Comparison of ENCODE assay signal across 20 cellular contexts in genomic region chr11:10588904-10589303, GRCh38. TPM values are rescaled to one million over a fixed set of nuclear protein-coding genes. Genes with fewer than 3 reads are reported as not detected.
DNase-seq lines count a peak whose midpoint lies in the region; ATAC-seq and TF ChIP-seq lines count a peak whose summit lies in the region.
"Had no signal": no experiment of that assay in that cellular context is flagged by ENCODE, and none has a peak within 500 bp of the region (broad histone marks: within the 10 kb centered on the region; RNA-seq: fewer than 3 reads in every experiment).

No MANE protein-coding gene starts in this region.

- H4K91ac ChIP-seq in trophoblast cell (ENCODE audit: low read depth, low read length), result no peak overlapping the region

- peak overlapping the region; percentile 37 for H3K27ac ChIP-seq in PC-3 (ENCODE audit: low read length)
- H3K27ac ChIP-seq in esophagus muscularis mucosa (replicated peaks in 1 of 4), result peak overlapping the region; percentile 72 to 84 (median 80)
- peak overlapping the region; percentile 20 for H3K27ac ChIP-seq in trophoblast cell (ENCODE audit: low read depth, low read length)
- H3K27ac ChIP-seq: HL-60, KMS-11 had no signal

- H2BK5ac ChIP-seq in trophoblast cell (ENCODE audit: low read depth, low read length, poor library complexity), result no peak overlapping the region

- H3K23ac ChIP-seq in trophoblast cell (ENCODE audit: low read length), result no peak overlapping the region

- H3K9ac ChIP-seq in PC-3 (ENCODE audit: low read length) (no peak overlapping the region), trophoblast cell (ENCODE audit: low read length) (no peak overlapping the region)
- H3K9ac ChIP-seq: KMS-11 had no signal

- no peak overlapping the region for H4K8ac ChIP-seq in trophoblast cell (ENCODE audit: low read depth, low read length)

- CTCF ChIA-PET in PC-3 (lab: Charles Lee), result no interaction called here

- no peak for TF ChIP-seq POLR2A in esophagus muscularis mucosa (IDR thresholded peaks at IDR 0.05; ENCODE audit: low read depth)

- H2AFZ ChIP-seq in PC-3 (ENCODE audit: low read length), result no peak overlapping the region
- no peak overlapping the region for H2AFZ ChIP-seq in trophoblast cell (ENCODE audit: insufficient read depth, low read length, poor library complexity)

- no peaks in the 10 kb centered on the region for H3K79me2 ChIP-seq in PC-3 (ENCODE audit: low read length)
- H3K79me2 ChIP-seq in trophoblast cell (ENCODE audit: control insufficient read depth, insufficient read depth, low read length, poor library complexity), result no peaks in the 10 kb centered on the region

- peak; percentile 34 for ATAC-seq in PC-3
- no peak for ATAC-seq in GM21528 (IDR thresholded peaks at IDR 0.05; ENCODE audit: low FRiP score, unreplicated experiment)
- no peak for ATAC-seq in GM21717 (IDR thresholded peaks at IDR 0.05; ENCODE audit: unreplicated experiment)
- ATAC-seq: Panc1, WTC11 had no signal

- TF ChIP-seq CTCF in PC-3 (conservative IDR thresholded peaks at IDR 0.05; ENCODE audit: low read depth, low read length), result no peak
- TF ChIP-seq CTCF in esophagus muscularis mucosa (IDR thresholded peaks at IDR 0.05), result no peak

- H3K14ac ChIP-seq in trophoblast cell (ENCODE audit: low read length), result no peak overlapping the region

- H3K9me3 ChIP-seq in PC-3 (ENCODE audit: low read length), result no peaks in the 10 kb centered on the region
- no peaks in the 10 kb centered on the region for H3K9me3 ChIP-seq in esophagus muscularis mucosa
- no peaks in the 10 kb centered on the region for H3K9me3 ChIP-seq in trophoblast cell (ENCODE audit: insufficient read depth, low read depth, low read length)
- H3K9me3 ChIP-seq: stomach had no signal

- no peaks in the 10 kb centered on the region for H3F3A ChIP-seq in PC-3 (ENCODE audit: low read length, unreplicated experiment)

- DNase-seq in EH (ENCODE audit: low read depth) (peak; percentile 54), PC-3 (peak; percentile 77), esophagus muscularis mucosa (ENCODE audit: extremely low spot score) (no peak), trophoblast cell (peak; percentile 78 to 96), 8988T (no peak), H4 (ENCODE audit: low spot score) (no peak)
- DNase-seq: activated gamma-delta T cell, C1 segment of cervical spinal cord, dermis blood vessel endothelial cell, DMS153, NCI-H187, NCI-H526, stomach had no signal

- H3K4me1 ChIP-seq in PC-3 (ENCODE audit: insufficient read depth, low read length) (peaks cover 46% of the 10 kb centered on the region), esophagus muscularis mucosa (peaks cover 12 to 77% (median 60%) of the 10 kb centered on the region in 4 donors), trophoblast cell (ENCODE audit: control insufficient read depth in 1 of 2, insufficient read depth in 2 of 2, low read length in 2 of 2) (peaks cover 7 to 24% of the 10 kb centered on the region in 2 experiments)

- POLR2A ChIA-PET in PC-3 (lab: Charles Lee; ENCODE audit: unreplicated experiment), result no interaction called here

- no peaks in the 10 kb centered on the region for H3K9me2 ChIP-seq in PC-3 (replicated peaks; ENCODE audit: low read length)

- no peaks in the 10 kb centered on the region for H4K20me1 ChIP-seq in PC-3 (ENCODE audit: low read length)

- peaks cover 11% of the 10 kb centered on the region for H3K79me1 ChIP-seq in trophoblast cell (ENCODE audit: low read length)

- 91% methylated on average over 2 of the region's 2 CpGs for WGBS in esophagus muscularis mucosa
- WGBS in trophoblast cell (ENCODE audit: extremely low coverage, insufficient coverage, insufficient read length), result no CpG with 5 or more reads among the region's 2 CpGs

- H2AK5ac ChIP-seq in trophoblast cell (ENCODE audit: low read length), result no peak overlapping the region

- no peak overlapping the region for H2BK12ac ChIP-seq in trophoblast cell (ENCODE audit: low read length)

- BruUV-seq in PC-3 (replicated peaks; lab: Mats Ljungman, UMichigan), result no TSS peak

- no peak overlapping the region for H2BK120ac ChIP-seq in trophoblast cell (ENCODE audit: insufficient read depth, low read length, poor library complexity)

- no peak overlapping the region for H4K12ac ChIP-seq in trophoblast cell (ENCODE audit: low read depth, low read length)

- TF ChIP-seq EP300 in esophagus muscularis mucosa (IDR thresholded peaks at IDR 0.05), result no peak

- H3K4me2 ChIP-seq in PC-3 (ENCODE audit: low read length) (peak overlapping the region; percentile 4; the same call in 1 of the 2 replicates), trophoblast cell (ENCODE audit: low read length) (no peak overlapping the region)
- H3K4me2 ChIP-seq: KMS-11 had no signal

- no peaks in the 10 kb centered on the region for H3K27me3 ChIP-seq in PC-3 (ENCODE audit: low read length)
- H3K27me3 ChIP-seq in esophagus muscularis mucosa, result no peaks in the 10 kb centered on the region
- no peaks in the 10 kb centered on the region for H3K27me3 ChIP-seq in trophoblast cell (ENCODE audit: insufficient read depth, low read length)
- H3K27me3 ChIP-seq: stomach had no signal

- H3K36me3 ChIP-seq in PC-3 (ENCODE audit: low read depth, low read length) (no peaks in the 10 kb centered on the region), esophagus muscularis mucosa (peaks cover 0 to 60% (median 13%) of the 10 kb centered on the region in 4 donors), trophoblast cell (ENCODE audit: control insufficient read depth in 1 of 2, insufficient read depth in 2 of 2, low read length in 2 of 2) (no peaks in the 10 kb centered on the region)

- H3K4me3 ChIP-seq in PC-3 (ENCODE audit: low read length) (no peak overlapping the region), esophagus muscularis mucosa (no peak overlapping the region), trophoblast cell (ENCODE audit: low read depth, low read length) (no peak overlapping the region)
- H3K4me3 ChIP-seq: stomach had no signal

- intact Hi-C loops in PC-3 (cut with micrococcal nuclease), result no loop called here
- intact Hi-C loops in esophagus muscularis mucosa (cut with DNase I), result no loop called here

- H3K18ac ChIP-seq in trophoblast cell (ENCODE audit: low read length), result no peak overlapping the region

- H3K4ac ChIP-seq in trophoblast cell (ENCODE audit: low read depth, low read length), result no peak overlapping the region

RNA-seq across cellular contexts. Expression of gene LYVE1, which starts 20.4 kb away (rescaled TPM):
- total RNA-seq in PC-3 (2014; rRNA removed) (not detected in 2 replicates), esophagus muscularis mucosa (100 to 1,000 TPM in 1 of 4 donors, 10 to 100 TPM in 3; 59.5 to 150 (median 74.3) TPM)
- 0.01 TPM in 2 replicates for polyA plus RNA-seq in trophoblast cell (2013)
- total RNA-seq in H4 (2014; rRNA removed; shearing (Covaris generic)), result not detected in 2 replicates
- total RNA-seq: progenitor cell of endocrine pancreas had no signal

RNA-seq across cellular contexts. Expression of gene RNF141, which starts 47.9 kb away (rescaled TPM):
- total RNA-seq in PC-3 (2014; rRNA removed) (12.6 and 13.8 TPM in 2 replicates), esophagus muscularis mucosa (10 to 100 TPM; 24.1 to 39.3 (median 34.9) TPM)
- polyA plus RNA-seq in trophoblast cell (2013), result 14.9 and 15.7 TPM in 2 replicates
- total RNA-seq in H4 (2014; rRNA removed; shearing (Covaris generic)), result 29.8 and 39.5 TPM in 2 replicates

Comparison
In these comparisons a context has a peak if more than half of its experiments do, and no peak if none do; other contexts are left out.
1. DNase-seq: peak in EH (single experiment), PC-3 (single experiment) and trophoblast cell (2 of 2); none in esophagus muscularis mucosa (single experiment), 8988T (single experiment) and H4 (single experiment).
2. H3K27ac ChIP-seq: peak in every context shown above with its lines; median percentile 80 in esophagus muscularis mucosa; 37 in PC-3; 20 in trophoblast cell.
3. RNA of gene LYVE1, which starts 20.4 kb away (total RNA-seq): 59.5 to 150 TPM in esophagus muscularis mucosa; not detected in PC-3 and not detected in H4; every median in the first group is over 10 times any median in the second.